19 cellular contexts compared by ENCODE assay signal in the genomic region with DNA sequence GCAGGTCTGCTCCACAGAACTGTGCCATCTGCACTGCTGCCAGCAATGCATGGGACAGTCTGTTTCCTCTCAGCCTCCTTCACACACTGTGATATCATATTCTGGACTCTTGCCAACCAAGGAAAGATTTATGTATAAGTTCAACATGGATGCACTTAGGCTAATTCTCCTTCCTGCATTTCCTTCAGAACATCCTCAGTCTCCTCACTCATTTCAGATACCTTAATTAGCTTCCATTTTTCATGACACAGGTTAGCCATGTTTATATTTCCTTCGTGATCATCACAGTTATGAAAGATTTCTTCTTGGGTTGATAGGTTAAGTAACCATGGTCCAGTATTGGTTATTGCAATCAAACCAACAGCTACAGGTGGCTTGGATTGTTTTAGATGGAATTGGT. TPM values are rescaled to one million over a fixed set of nuclear protein-coding genes. Genes with fewer than 3 reads are reported as not detected.
DNase-seq lines count a peak whose midpoint lies in the region; TF ChIP-seq lines count a peak whose summit lies in the region.
"Had no signal": no experiment of that assay in that cellular context is flagged by ENCODE, and none has a peak within 500 bp of the region (broad histone marks: within the 10 kb centered on the region; RNA-seq: fewer than 3 reads in every experiment).

No MANE protein-coding gene starts in this region.

- no peaks in the 10 kb centered on the region for H3K9me3 Mint-ChIP-seq in osteocyte (ENCODE audit: unreplicated experiment)
- H3K9me3 Mint-ChIP-seq: activated CD4-positive, alpha-beta memory T cell treated with anti-CD3 and anti-CD28 coated beads for 36 hours; HFFc6; stimulated activated naive CD8-positive, alpha-beta T cell treated with anti-CD3 and anti-CD28 coated beads, Interleukin-15, amount 100 ng/mL, for 72 hours; T-helper 1 cell treated with Interleukin-12 subunit alpha and Interleukin-12 subunit beta and Interleukin-4 antibody, amounts not matched to agents 30 μg/mL and 1 μg/mL, for 36 hours had no signal

- no peak overlapping the region for H3K27ac Mint-ChIP-seq in osteocyte (ENCODE audit: unreplicated experiment)
- H3K27ac Mint-ChIP-seq: activated CD4-positive, alpha-beta memory T cell treated with anti-CD3 and anti-CD28 coated beads for 36 hours; HFFc6; stimulated activated naive CD8-positive, alpha-beta T cell treated with anti-CD3 and anti-CD28 coated beads, Interleukin-15, amount 100 ng/mL, for 72 hours; T-helper 1 cell treated with Interleukin-12 subunit alpha and Interleukin-12 subunit beta and Interleukin-4 antibody, amounts not matched to agents 30 μg/mL and 1 μg/mL, for 36 hours had no signal

- H3K27me3 ChIP-seq in BE2C: no peaks in the 10 kb centered on the region
- H3K27me3 ChIP-seq: heart left ventricle, pancreas had no signal

- no peak overlapping the region for H3K27ac ChIP-seq in coronary artery
- H3K27ac ChIP-seq: heart left ventricle, pancreas, VCaP had no signal

- no peak overlapping the region for H3K4me3 Mint-ChIP-seq in osteocyte (ENCODE audit: unreplicated experiment)
- H3K4me3 Mint-ChIP-seq: activated CD4-positive, alpha-beta memory T cell treated with anti-CD3 and anti-CD28 coated beads for 36 hours; HFFc6; stimulated activated naive CD8-positive, alpha-beta T cell treated with anti-CD3 and anti-CD28 coated beads, Interleukin-15, amount 100 ng/mL, for 72 hours; T-helper 1 cell treated with Interleukin-12 subunit alpha and Interleukin-12 subunit beta and Interleukin-4 antibody, amounts not matched to agents 30 μg/mL and 1 μg/mL, for 36 hours had no signal

- no peaks in the 10 kb centered on the region for H3K36me3 ChIP-seq in BE2C
- H3K36me3 ChIP-seq: heart left ventricle, pancreas had no signal

- H3K4me3 ChIP-seq in BE2C (ENCODE audit: low read depth, low read length) (no peak overlapping the region), coronary artery (no peak overlapping the region)
- H3K4me3 ChIP-seq: heart left ventricle, pancreas had no signal

- H3K4me1 Mint-ChIP-seq in osteocyte (ENCODE audit: unreplicated experiment): peaks cover 64% of the 10 kb centered on the region

- no peaks in the 10 kb centered on the region for H3K27me3 Mint-ChIP-seq in osteocyte (ENCODE audit: unreplicated experiment)
- H3K27me3 Mint-ChIP-seq: activated CD4-positive, alpha-beta memory T cell treated with anti-CD3 and anti-CD28 coated beads for 36 hours; stimulated activated naive CD8-positive, alpha-beta T cell treated with anti-CD3 and anti-CD28 coated beads, Interleukin-15, amount 100 ng/mL, for 72 hours had no signal

- H3K9me3 ChIP-seq in BE2C: no peaks in the 10 kb centered on the region
- H3K9me3 ChIP-seq: heart left ventricle, pancreas had no signal

- TF ChIP-seq CTCF in BE2C (IDR thresholded peaks at IDR 0.05; ENCODE audit: low read depth, low read length): no peak
- no peak for TF ChIP-seq CTCF in osteocyte (IDR thresholded peaks at IDR 0.05)
- no peak for TF ChIP-seq CTCF in coronary artery (IDR thresholded peaks at IDR 0.05)

- DNase-seq in BE2C (peak; percentile 39), DMS 273 treated with DMSO at 0.1 percent for 48 hours (lab: John Stamatoyannopoulos, UW) (peak; percentile 36), NCI-H446 (lab: John Stamatoyannopoulos, UW) (peak; percentile 77 to 87), dermis blood vessel endothelial cell (peak; percentile 68), KG1 (lab: John Stamatoyannopoulos, UW) (no peak), osteocyte (ENCODE audit: extremely low spot score, unreplicated experiment) (no peak), coronary artery (ENCODE audit: low spot score) (no peak)
- DNase-seq in activated CD4-positive, CD25-positive, alpha-beta regulatory T cell (lab: John Stamatoyannopoulos, UW): no peak
- DNase-seq: activated CD4-positive, alpha-beta memory T cell treated with anti-CD3 and anti-CD28 coated beads for 36 hours; activated naive CD4-positive, alpha-beta T cell; aorta; GDM1; heart left ventricle; HFFc6; stimulated activated CD4-positive, alpha-beta T cell treated with anti-CD3 and anti-CD28 coated beads, Interleukin-2, amount 100 ng/mL, for 24 hours; stimulated activated naive CD8-positive, alpha-beta T cell treated with anti-CD3 and anti-CD28 coated beads, Interleukin-15, amount 100 ng/mL, for 72 hours had no signal

- H3K4me1 ChIP-seq in BE2C: peaks cover 10% of the 10 kb centered on the region; the same call in 1 of the 2 replicates

- H3K36me3 Mint-ChIP-seq in osteocyte (ENCODE audit: unreplicated experiment): no peaks in the 10 kb centered on the region
- H3K36me3 Mint-ChIP-seq: activated CD4-positive, alpha-beta memory T cell treated with anti-CD3 and anti-CD28 coated beads for 36 hours had no signal

RNA-seq across cellular contexts. Expression of gene DDR1, which starts 46.4 kb away (rescaled TPM):
- 21.4 TPM for polyA plus RNA-seq in BE2C (2012; ENCODE audit: insufficient read depth, insufficient read length, low read depth)
- total RNA-seq in dermis blood vessel endothelial cell (8.5 and 9.1 TPM in 2 replicates), osteocyte (130 and 146 TPM in 2 replicates)

Comparison
In these comparisons a context has a peak if more than half of its experiments do, and no peak if none do; other contexts are left out.
1. DNase-seq: peak in BE2C (single experiment), DMS 273 treated with DMSO at 0.1 percent for 48 hours (single experiment), NCI-H446 (2 of 2) and dermis blood vessel endothelial cell (single experiment); none in activated CD4-positive, CD25-positive, alpha-beta regulatory T cell (0 of 4), KG1 (single experiment), osteocyte (single experiment) and coronary artery (single experiment).
2. RNA of gene DDR1, which starts 46.4 kb away (total RNA-seq): 130 to 146 TPM in osteocyte; 8.5 to 9.1 TPM in dermis blood vessel endothelial cell; every median in the first group is over 10 times any median in the second.